18 cellular contexts compared by ENCODE assay signal in the genomic region with DNA sequence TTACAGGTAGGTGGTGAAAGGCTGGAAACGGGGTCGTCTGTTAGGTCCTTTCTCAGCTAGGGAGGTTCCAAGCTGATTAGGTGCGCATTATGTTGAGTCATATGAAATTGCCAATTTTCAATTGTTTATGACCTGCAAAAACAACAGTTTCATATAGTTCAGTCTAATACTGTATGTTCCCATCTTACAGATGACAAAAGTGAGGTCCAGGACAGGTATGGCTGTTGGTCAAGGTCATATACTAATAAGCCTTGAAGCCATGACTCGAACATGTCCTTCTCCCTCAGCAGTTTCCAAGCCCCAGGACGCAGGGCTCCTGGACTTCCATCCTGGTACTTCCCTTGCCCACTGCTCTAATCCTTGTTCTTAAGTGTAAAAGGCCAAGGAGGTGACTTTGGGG.
"Had no signal": no experiment of that assay in that cellular context is flagged by ENCODE, and none has a peak within 500 bp of the region (broad histone marks: within the 10 kb centered on the region; RNA-seq: fewer than 3 reads in every experiment).

No MANE protein-coding gene starts in this region.

- DNase-seq: immature natural killer cell; kidney; left ventricle myocardium inferior; mesendoderm; naive thymus-derived CD4-positive, alpha-beta T cell; retina; sigmoid colon; spleen; stimulated activated CD4-positive, alpha-beta T cell treated with anti-CD3 and anti-CD28 coated beads, Interleukin-4, amount 100 ng/mL, for 24 hours; stimulated activated naive CD4-positive, alpha-beta T cell; testis; thyroid gland; transverse colon; upper lobe of left lung had no signal

- H3K4me3 ChIP-seq: left ventricle myocardium inferior, lung, pancreas, prostate gland, sigmoid colon, spleen, testis, thyroid gland, transverse colon, upper lobe of left lung, vagina had no signal

- H3K27me3 ChIP-seq: pancreas, sigmoid colon, spleen, testis, thyroid gland, transverse colon, upper lobe of left lung, vagina had no signal

- H3K9me3 ChIP-seq: left ventricle myocardium inferior, pancreas, prostate gland, sigmoid colon, spleen, testis, thyroid gland, transverse colon, upper lobe of left lung, vagina had no signal

- H3K4me1 ChIP-seq: pancreas, prostate gland had no signal

- H3K27ac ChIP-seq: left ventricle myocardium inferior, pancreas, prostate gland, sigmoid colon, spleen, testis, upper lobe of left lung, vagina had no signal
